8 cellular contexts compared by ENCODE assay signal in the genomic region with DNA sequence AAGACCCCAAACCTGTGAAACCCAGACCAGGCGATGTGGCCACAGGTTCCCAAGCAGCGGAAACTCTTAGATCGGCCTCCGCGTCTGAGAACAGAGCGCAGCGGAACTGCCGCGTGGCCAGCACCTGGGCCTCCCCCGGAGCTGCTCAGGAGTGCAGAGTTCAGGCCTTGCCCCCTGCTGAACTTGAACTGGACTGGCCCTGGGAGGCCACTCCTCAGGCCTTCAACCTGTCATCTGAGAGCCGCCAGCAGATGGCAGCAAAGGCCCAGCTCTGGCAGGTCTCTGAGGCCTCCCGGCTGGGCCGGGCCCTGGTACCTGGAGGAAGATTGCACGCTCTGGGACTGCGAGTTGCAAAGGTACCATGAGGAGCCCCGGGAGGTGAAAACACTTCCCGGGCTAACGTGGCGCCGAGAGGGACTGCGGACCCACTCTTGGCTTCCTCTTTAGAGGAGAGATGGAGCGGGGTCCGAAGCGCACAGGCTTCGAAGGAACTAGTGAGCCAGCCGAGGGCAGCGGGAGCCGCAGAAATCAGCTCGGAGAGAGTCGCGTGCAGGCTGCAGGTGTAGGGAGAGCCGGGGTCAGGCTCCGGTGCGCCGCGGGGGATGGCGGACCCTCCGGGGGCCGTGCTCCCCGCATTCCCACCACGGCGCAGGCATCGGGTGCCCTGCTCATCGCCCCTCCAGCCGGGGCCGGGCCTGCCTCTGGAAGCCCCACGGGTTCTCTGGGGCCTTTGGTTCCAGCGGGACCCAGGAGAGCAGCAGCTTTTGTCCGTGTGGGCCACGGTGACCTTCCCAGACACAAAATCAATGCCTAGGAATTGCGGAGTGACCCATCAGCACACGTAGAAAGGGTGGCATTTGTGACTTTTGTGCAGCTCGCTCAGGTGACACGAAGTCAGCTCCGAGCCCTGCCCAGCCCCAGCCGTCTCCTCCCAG.
A peak's percentile ranks its signal among the peaks of the same experiment; 100 is the strongest.
DNase-seq lines count a peak whose midpoint lies in the region; ATAC-seq and TF ChIP-seq lines count a peak whose summit lies in the region.

No MANE protein-coding gene starts in this region.

- H3K9me3 ChIP-seq in liver (ENCODE audit: control insufficient read depth in 4 of 4, low read length in 3 of 4): peaks cover 0 to 4% (median 1%) of the 10 kb centered on the region in 4 donors

- no peaks in the 10 kb centered on the region for H3K27me3 ChIP-seq in liver (ENCODE audit: control insufficient read depth in 4 of 4, insufficient read depth in 4 of 4, low read length in 3 of 4)

- TF ChIP-seq CTCF in AG09309 (IDR thresholded peaks at IDR 0.05; ENCODE audit: control insufficient read depth, insufficient read depth, low read depth, low read length, missing control alignments) (peak; percentile 95), liver (IDR thresholded peaks at IDR 0.05; ENCODE audit: low read depth, low read length, missing input control) (peak; percentile 79)

- no peak overlapping the region for H3K27ac ChIP-seq in liver (ENCODE audit: low read depth in 1 of 2, low read length in 2 of 2)

- H3K9ac ChIP-seq in liver (ENCODE audit: low read depth in 1 of 2, low read length in 2 of 2): peak overlapping the region in 1 of 2 donors; percentile 28

- peak; percentile 89 for ATAC-seq in GM18870 (IDR thresholded peaks at IDR 0.05; ENCODE audit: unreplicated experiment)
- ATAC-seq in HG03103 (IDR thresholded peaks at IDR 0.05; ENCODE audit: low read depth, unreplicated experiment): peak; percentile 97

- peak; percentile 93 to 96 for TF ChIP-seq RAD21 in liver (IDR thresholded peaks at IDR 0.05)

- WGBS in liver: 21% methylated on average over 56 of the region's 56 CpGs

- H3K4me3 ChIP-seq in AG09309 (ENCODE audit: control insufficient read depth, low read depth, low read length) (no peak overlapping the region), liver (ENCODE audit: low read depth in 1 of 3, low read length in 3 of 3) (peak overlapping the region in 1 of 3 donors; percentile 12)

- no peaks in the 10 kb centered on the region for H3K36me3 ChIP-seq in liver (ENCODE audit: control insufficient read depth in 4 of 4, insufficient read depth in 3 of 4, low read depth in 1 of 4, low read length in 3 of 4)

- DNase-seq in AG09309 (ENCODE audit: low read depth) (no peak), NCI-H345 treated with DMSO at 0.1 percent for 48 hours (lab: John Stamatoyannopoulos, UW; ENCODE audit: unreplicated experiment) (peak; percentile 46), dedifferentiated amniotic fluid mesenchymal stem cell (ENCODE audit: extremely low spot score) (peak; percentile 54)
- peak; percentile 84 for DNase-seq in activated CD4-positive, alpha-beta T cell treated with anti-CD3 and anti-CD28 coated beads, Interleukin-2, amount 50 U/mL, for 24 hours (ENCODE audit: low read depth in 1 of 2, low spot score in 1 of 2)
- DNase-seq in stimulated activated CD4-positive, alpha-beta T cell treated with anti-CD3 and anti-CD28 coated beads, Interleukin-4, amount 100 ng/mL, for 4 hours: peak; percentile 79 to 92

- H3K4me1 ChIP-seq in liver (ENCODE audit: control insufficient read depth in 4 of 4, insufficient read depth in 4 of 4, low read length in 3 of 4): peaks cover 1 to 8% (median 5%) of the 10 kb centered on the region in 4 donors

TF ChIP-seq in liver, 16 proteins besides CTCF, POLR2A, EP300 and RAD21:
- TF ChIP-seq, protein P1, sequence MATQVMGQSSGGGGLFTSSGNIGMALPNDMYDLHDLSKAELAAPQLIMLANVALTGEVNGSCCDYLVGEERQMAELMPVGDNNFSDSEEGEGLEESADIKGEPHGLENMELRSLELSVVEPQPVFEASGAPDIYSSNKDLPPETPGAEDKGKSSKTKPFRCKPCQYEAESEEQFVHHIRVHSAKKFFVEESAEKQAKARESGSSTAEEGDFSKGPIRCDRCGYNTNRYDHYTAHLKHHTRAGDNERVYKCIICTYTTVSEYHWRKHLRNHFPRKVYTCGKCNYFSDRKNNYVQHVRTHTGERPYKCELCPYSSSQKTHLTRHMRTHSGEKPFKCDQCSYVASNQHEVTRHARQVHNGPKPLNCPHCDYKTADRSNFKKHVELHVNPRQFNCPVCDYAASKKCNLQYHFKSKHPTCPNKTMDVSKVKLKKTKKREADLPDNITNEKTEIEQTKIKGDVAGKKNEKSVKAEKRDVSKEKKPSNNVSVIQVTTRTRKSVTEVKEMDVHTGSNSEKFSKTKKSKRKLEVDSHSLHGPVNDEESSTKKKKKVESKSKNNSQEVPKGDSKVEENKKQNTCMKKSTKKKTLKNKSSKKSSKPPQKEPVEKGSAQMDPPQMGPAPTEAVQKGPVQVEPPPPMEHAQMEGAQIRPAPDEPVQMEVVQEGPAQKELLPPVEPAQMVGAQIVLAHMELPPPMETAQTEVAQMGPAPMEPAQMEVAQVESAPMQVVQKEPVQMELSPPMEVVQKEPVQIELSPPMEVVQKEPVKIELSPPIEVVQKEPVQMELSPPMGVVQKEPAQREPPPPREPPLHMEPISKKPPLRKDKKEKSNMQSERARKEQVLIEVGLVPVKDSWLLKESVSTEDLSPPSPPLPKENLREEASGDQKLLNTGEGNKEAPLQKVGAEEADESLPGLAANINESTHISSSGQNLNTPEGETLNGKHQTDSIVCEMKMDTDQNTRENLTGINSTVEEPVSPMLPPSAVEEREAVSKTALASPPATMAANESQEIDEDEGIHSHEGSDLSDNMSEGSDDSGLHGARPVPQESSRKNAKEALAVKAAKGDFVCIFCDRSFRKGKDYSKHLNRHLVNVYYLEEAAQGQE (IDR thresholded peaks at IDR 0.05): peak; percentile 20
- TF ChIP-seq GABPA (IDR thresholded peaks at IDR 0.05 in 1 of 2, conservative IDR thresholded peaks at IDR 0.05 in 1 of 2): no peak
- no peak for TF ChIP-seq FOXA1 (IDR thresholded peaks at IDR 0.05)
- TF ChIP-seq FOXA2 (IDR thresholded peaks at IDR 0.05): no peak
- no peak for TF ChIP-seq EGR1 (IDR thresholded peaks at IDR 0.05; ENCODE audit: low read depth in 2 of 2)
- TF ChIP-seq YY1 (IDR thresholded peaks at IDR 0.05): no peak
- TF ChIP-seq, protein P2, sequence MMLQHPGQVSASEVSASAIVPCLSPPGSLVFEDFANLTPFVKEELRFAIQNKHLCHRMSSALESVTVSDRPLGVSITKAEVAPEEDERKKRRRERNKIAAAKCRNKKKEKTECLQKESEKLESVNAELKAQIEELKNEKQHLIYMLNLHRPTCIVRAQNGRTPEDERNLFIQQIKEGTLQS (IDR thresholded peaks at IDR 0.05): no peak
- peak; percentile 65 for TF ChIP-seq HNF4G (IDR thresholded peaks at IDR 0.05)
- TF ChIP-seq NR2F2 (IDR thresholded peaks at IDR 0.05): peak; percentile 65
- TF ChIP-seq, protein P3, sequence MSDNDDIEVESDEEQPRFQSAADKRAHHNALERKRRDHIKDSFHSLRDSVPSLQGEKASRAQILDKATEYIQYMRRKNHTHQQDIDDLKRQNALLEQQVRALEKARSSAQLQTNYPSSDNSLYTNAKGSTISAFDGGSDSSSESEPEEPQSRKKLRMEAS (IDR thresholded peaks at IDR 0.05): no peak
- peak; percentile 54 for TF ChIP-seq SP1 (IDR thresholded peaks at IDR 0.05)
- TF ChIP-seq JUND (IDR thresholded peaks at IDR 0.05): no peak
- TF ChIP-seq TAF1 (conservative IDR thresholded peaks at IDR 0.05): no peak
- peak; percentile 89 to 98 for TF ChIP-seq RXRA (IDR thresholded peaks at IDR 0.05)
- peak; percentile 65 to 87 for TF ChIP-seq HNF4A (conservative IDR thresholded peaks at IDR 0.05)
- TF ChIP-seq, protein P4, sequence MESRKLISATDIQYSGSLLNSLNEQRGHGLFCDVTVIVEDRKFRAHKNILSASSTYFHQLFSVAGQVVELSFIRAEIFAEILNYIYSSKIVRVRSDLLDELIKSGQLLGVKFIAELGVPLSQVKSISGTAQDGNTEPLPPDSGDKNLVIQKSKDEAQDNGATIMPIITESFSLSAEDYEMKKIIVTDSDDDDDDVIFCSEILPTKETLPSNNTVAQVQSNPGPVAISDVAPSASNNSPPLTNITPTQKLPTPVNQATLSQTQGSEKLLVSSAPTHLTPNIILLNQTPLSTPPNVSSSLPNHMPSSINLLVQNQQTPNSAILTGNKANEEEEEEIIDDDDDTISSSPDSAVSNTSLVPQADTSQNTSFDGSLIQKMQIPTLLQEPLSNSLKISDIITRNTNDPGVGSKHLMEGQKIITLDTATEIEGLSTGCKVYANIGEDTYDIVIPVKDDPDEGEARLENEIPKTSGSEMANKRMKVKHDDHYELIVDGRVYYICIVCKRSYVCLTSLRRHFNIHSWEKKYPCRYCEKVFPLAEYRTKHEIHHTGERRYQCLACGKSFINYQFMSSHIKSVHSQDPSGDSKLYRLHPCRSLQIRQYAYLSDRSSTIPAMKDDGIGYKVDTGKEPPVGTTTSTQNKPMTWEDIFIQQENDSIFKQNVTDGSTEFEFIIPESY (IDR thresholded peaks at IDR 0.05): no peak
